In genomic region chr17:57440522-57441269, GRCh38 we compare ENCODE assay signal across 8 cellular contexts.
DNase-seq lines count a peak whose midpoint lies in the region; ATAC-seq and TF ChIP-seq lines count a peak whose summit lies in the region.

No MANE protein-coding gene starts in this region.

- peaks cover 4% of the 10 kb centered on the region for H3K36me3 Mint-ChIP-seq in T-helper 17 cell (ENCODE audit: low read depth)

- TF ChIP-seq CTCF in GM13977 (IDR thresholded peaks at IDR 0.05; ENCODE audit: extremely low read depth, insufficient read depth, missing control alignments) (peak; percentile 51), heart right ventricle (IDR thresholded peaks at IDR 0.05) (peak in 8 of 9 donors; percentile 30 to 79 (median 64)), uterus (IDR thresholded peaks at IDR 0.05) (peak in 2 of 4 experiments; percentile 23 to 28)

- intact Hi-C loops in heart right ventricle (cut with DNase I) = loop anchor here in 6 of 10 donors (5.0 to 10.0 kb wide), 5 partner anchors 183 to 234 kb away; partner anchors contain the start of gene MSI2 (in 1 of the 6)
- intact Hi-C loops in uterus (cut with DNase I; ENCODE audit: low total_unique reads) = no loop called here

- ATAC-seq in T-helper 17 cell (peak; percentile 83), heart right ventricle (peak; percentile 78 to 89 (median 84))

- peak overlapping the region; percentile 42 to 83 (median 67) for H3K27ac ChIP-seq in heart right ventricle
- peak overlapping the region; percentile 6 to 24 for H3K27ac ChIP-seq in uterus

- no peaks in the 10 kb centered on the region for H3K27me3 Mint-ChIP-seq in T-helper 17 cell

- no peaks in the 10 kb centered on the region for H3K36me3 ChIP-seq in heart right ventricle
- H3K36me3 ChIP-seq in uterus = no peaks in the 10 kb centered on the region

- in situ Hi-C loops in GM13977 (cut with MboI; ENCODE audit: low pct_unique_long_range_greater_than_20kb, low sequenced_read_pairs, unreplicated experiment) (no loop called here), KBM-7 (cut with MboI; ENCODE audit: low pct_unique_long_range_greater_than_20kb, low sequenced_read_pairs) (no loop called here)

- whole genome bisulfite sequencing in heart right ventricle, 2 donors = 11 to 15% methylated on average over 15 of the region's 15 CpGs

- no peaks in the 10 kb centered on the region for H3K9me3 ChIP-seq in T-helper 17 cell (ENCODE audit: control insufficient read depth, low read length, poor library complexity, severe bottlenecking)
- H3K9me3 ChIP-seq in heart right ventricle = no peaks in the 10 kb centered on the region
- H3K9me3 ChIP-seq in uterus = no peaks in the 10 kb centered on the region

- peaks cover 57% of the 10 kb centered on the region for H3K4me1 Mint-ChIP-seq in T-helper 17 cell

- H3K27me3 ChIP-seq in heart right ventricle = no peaks in the 10 kb centered on the region
- no peaks in the 10 kb centered on the region for H3K27me3 ChIP-seq in uterus

- H3K27ac Mint-ChIP-seq in T-helper 17 cell = peak overlapping the region; percentile 94

- peak overlapping the region; percentile 83 for H3K4me3 Mint-ChIP-seq in T-helper 17 cell

- peak; percentile 69 for DNase-seq in GM13977 (ENCODE audit: low spot score)
- peak; percentile 73 for DNase-seq in HuH-7 (ENCODE audit: low spot score)
- peak in 2 of 3 donors; percentile 15 to 22 for DNase-seq in T-helper 17 cell
- peak in 50 of 56 donors; percentile 16 to 83 (median 59) for DNase-seq in amygdala (lab: John Stamatoyannopoulos, UW)
- DNase-seq in heart right ventricle = peak; percentile 72 to 88
- DNase-seq in renal cortical epithelial cell (ENCODE audit: low read depth) = peak; percentile 94
- DNase-seq in uterus = peak; percentile 52 to 71
- DNase-seq in KBM-7 = no peak

- no peak for TF ChIP-seq POLR2A in uterus (IDR thresholded peaks at IDR 0.05)

- H3K4me3 ChIP-seq in heart right ventricle (no peak overlapping the region), uterus (no peak overlapping the region)

- H3K4me1 ChIP-seq in heart right ventricle (peaks cover 23 to 90% (median 61%) of the 10 kb centered on the region in 9 donors), uterus (peaks cover 0 to 4% of the 10 kb centered on the region in 2 donors)
